In the genomic region with DNA sequence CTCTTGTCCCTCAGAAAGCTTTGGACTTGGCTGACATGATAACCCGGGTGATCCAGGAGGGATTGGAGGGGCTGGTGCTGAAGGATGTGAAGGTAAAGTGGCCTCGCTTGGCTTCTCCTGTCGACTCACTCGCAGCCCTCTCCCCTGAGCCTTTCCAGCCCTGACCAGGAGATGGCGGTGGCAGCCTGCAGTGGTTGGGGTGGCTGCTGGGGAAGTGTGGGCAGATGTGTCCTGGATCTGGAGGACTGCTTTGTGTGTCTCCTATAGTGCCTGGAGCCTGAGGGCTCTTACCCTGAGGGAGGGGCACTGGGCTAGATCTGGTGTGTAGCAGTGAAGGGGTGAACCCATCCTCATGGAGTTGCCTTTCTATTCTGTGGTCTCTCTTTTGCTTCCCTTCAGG, we compare ENCODE assay signal across 8 cellular contexts. TPM values are rescaled to one million over a fixed set of nuclear protein-coding genes. Genes with fewer than 3 reads are reported as not detected.
A peak's percentile ranks its signal among the peaks of the same experiment; 100 is the strongest.
DNase-seq lines count a peak whose midpoint lies in the region; ATAC-seq and TF ChIP-seq lines count a peak whose summit lies in the region.

No MANE protein-coding gene starts in this region.

- H3K36me3 ChIP-seq in DOHH2 (ENCODE audit: control insufficient read depth, low read length) (peaks cover 87% of the 10 kb centered on the region), SJSA1 (peaks cover 77% of the 10 kb centered on the region), parathyroid adenoma (ENCODE audit: control insufficient read depth, insufficient read depth, low read length) (no peaks in the 10 kb centered on the region), thyroid gland (peaks cover under 1 to 8% of the 10 kb centered on the region in 2 donors)

- DNase-seq in SJSA1 (ENCODE audit: low read depth in 1 of 2, low spot score in 2 of 2) (peak; percentile 56 to 75), germinal center (ENCODE audit: low spot score) (peak; percentile 86), thyroid gland (peak; percentile 84 to 87)
- peak; percentile 81 for DNase-seq in activated naive CD4-positive, alpha-beta T cell treated with Interleukin-2 at 50 U/mL for 16 hours

- H3K9ac ChIP-seq in parathyroid adenoma, result no peak overlapping the region

- TF ChIP-seq CTCF in DOHH2 (IDR thresholded peaks at IDR 0.05; ENCODE audit: low read depth, low read length, poor library complexity, severe bottlenecking) (peak; percentile 68), parathyroid adenoma (IDR thresholded peaks at IDR 0.05) (peak; percentile 71), thyroid gland (IDR thresholded peaks at IDR 0.05) (peak; percentile 69 to 97 (median 90))

- intact Hi-C loops in thyroid gland (cut with DNase I), result loop anchor here (5.0 kb wide), 1 partner anchor 94 kb away; no protein-coding TSS in a partner anchor

- H4K20me1 ChIP-seq in DOHH2 (ENCODE audit: control insufficient read depth, insufficient read depth, low read depth, low read length), result no peaks in the 10 kb centered on the region

- H3K4me3 ChIP-seq in DOHH2 (ENCODE audit: low read length) (no peak overlapping the region), SJSA1 (no peak overlapping the region), parathyroid adenoma (ENCODE audit: low read depth, low read length) (no peak overlapping the region), thyroid gland (replicated peaks in 1 of 3) (no peak overlapping the region)

- 46 to 48% methylated on average over 4 to 5 of the region's 5 CpGs for WGBS in thyroid gland, 2 donors

- no peaks in the 10 kb centered on the region for H3K79me2 ChIP-seq in DOHH2 (ENCODE audit: control insufficient read depth, low read length)
- H3K79me2 ChIP-seq in parathyroid adenoma, result no peaks in the 10 kb centered on the region

- H3K4me2 ChIP-seq in DOHH2 (ENCODE audit: low read length), result no peak overlapping the region
- H3K4me2 ChIP-seq in parathyroid adenoma (ENCODE audit: low read length), result no peak overlapping the region

- H3K27me3 ChIP-seq in DOHH2 (ENCODE audit: control insufficient read depth, low read length), result no peaks in the 10 kb centered on the region
- no peaks in the 10 kb centered on the region for H3K27me3 ChIP-seq in SJSA1 (replicated peaks)
- no peaks in the 10 kb centered on the region for H3K27me3 ChIP-seq in parathyroid adenoma (ENCODE audit: control insufficient read depth, insufficient read depth, low read length)
- no peaks in the 10 kb centered on the region for H3K27me3 ChIP-seq in thyroid gland

- no peak for TF ChIP-seq POLR2A in thyroid gland (IDR thresholded peaks at IDR 0.05)

- no peaks in the 10 kb centered on the region for H3F3A ChIP-seq in DOHH2 (ENCODE audit: control insufficient read depth, insufficient read depth)

- no peaks in the 10 kb centered on the region for H3K9me2 ChIP-seq in DOHH2 (replicated peaks; ENCODE audit: control insufficient read depth, low read length)

- no peak overlapping the region for H3K27ac ChIP-seq in DOHH2 (ENCODE audit: low read depth, low read length)
- H3K27ac ChIP-seq in SJSA1, result no peak overlapping the region
- H3K27ac ChIP-seq in parathyroid adenoma, result peak overlapping the region; percentile 74
- H3K27ac ChIP-seq in thyroid gland, result peak overlapping the region; percentile 91 to 97 (median 95)

- ATAC-seq in HG03175 (IDR thresholded peaks at IDR 0.05; ENCODE audit: unreplicated experiment), result peak; percentile 55
- no peak for ATAC-seq in HG03565 (IDR thresholded peaks at IDR 0.05; ENCODE audit: unreplicated experiment)

- H3K9me3 ChIP-seq in DOHH2 (ENCODE audit: control insufficient read depth, insufficient read depth, low read length), result no peaks in the 10 kb centered on the region
- H3K9me3 ChIP-seq in SJSA1 (replicated peaks), result no peaks in the 10 kb centered on the region
- H3K9me3 ChIP-seq in parathyroid adenoma (ENCODE audit: control insufficient read depth, low read length), result no peaks in the 10 kb centered on the region
- no peaks in the 10 kb centered on the region for H3K9me3 ChIP-seq in thyroid gland

- no peak overlapping the region for H2AFZ ChIP-seq in parathyroid adenoma

- H3K4me1 ChIP-seq in DOHH2 (ENCODE audit: control insufficient read depth, low read length) (no peaks in the 10 kb centered on the region), SJSA1 (replicated peaks) (no peaks in the 10 kb centered on the region), parathyroid adenoma (peaks cover 20% of the 10 kb centered on the region), thyroid gland (peaks cover 39 to 54% of the 10 kb centered on the region in 2 donors)

RNA-seq across cellular contexts. Expression of a gene that starts 17.9 kb away (rescaled TPM):
- total RNA-seq in SJSA1 (2014; rRNA removed; shearing (Covaris generic)), result 26.0 and 29.0 TPM in 2 replicates
- total RNA-seq in thyroid gland, result 100 to 1,000 TPM in 1 of 4 donors, 10 to 100 TPM in 3; 34.5 to 103 (median 46.7) TPM

RNA-seq across cellular contexts. Expression of a gene that starts 36.9 kb away (rescaled TPM):
- total RNA-seq in SJSA1 (2014; rRNA removed; shearing (Covaris generic)), result 20.8 and 21.2 TPM in 2 replicates
- 10 to 100 TPM; 13.1 to 25.1 (median 17.0) TPM for total RNA-seq in thyroid gland

RNA-seq across cellular contexts. Expression of a gene that starts 36.9 kb away (rescaled TPM):
- 0.84 and 1.9 TPM in 2 replicates for total RNA-seq in SJSA1 (2014; rRNA removed; shearing (Covaris generic))
- 1 to 10 TPM; 3.8 to 6.8 (median 4.4) TPM for total RNA-seq in thyroid gland

Comparison
In these comparisons a context has a peak if more than half of its experiments do, and no peak if none do; other contexts are left out.
1. H3K27ac ChIP-seq: peak in parathyroid adenoma (single experiment) and thyroid gland (3 of 3); none in DOHH2 (single experiment) and SJSA1 (single experiment).
2. Peak in every context shown above with its lines, with median percentiles within 50 percentile points of each other: CTCF ChIP-seq and DNase-seq.